8 cellular contexts compared by ENCODE assay signal in the genomic region with DNA sequence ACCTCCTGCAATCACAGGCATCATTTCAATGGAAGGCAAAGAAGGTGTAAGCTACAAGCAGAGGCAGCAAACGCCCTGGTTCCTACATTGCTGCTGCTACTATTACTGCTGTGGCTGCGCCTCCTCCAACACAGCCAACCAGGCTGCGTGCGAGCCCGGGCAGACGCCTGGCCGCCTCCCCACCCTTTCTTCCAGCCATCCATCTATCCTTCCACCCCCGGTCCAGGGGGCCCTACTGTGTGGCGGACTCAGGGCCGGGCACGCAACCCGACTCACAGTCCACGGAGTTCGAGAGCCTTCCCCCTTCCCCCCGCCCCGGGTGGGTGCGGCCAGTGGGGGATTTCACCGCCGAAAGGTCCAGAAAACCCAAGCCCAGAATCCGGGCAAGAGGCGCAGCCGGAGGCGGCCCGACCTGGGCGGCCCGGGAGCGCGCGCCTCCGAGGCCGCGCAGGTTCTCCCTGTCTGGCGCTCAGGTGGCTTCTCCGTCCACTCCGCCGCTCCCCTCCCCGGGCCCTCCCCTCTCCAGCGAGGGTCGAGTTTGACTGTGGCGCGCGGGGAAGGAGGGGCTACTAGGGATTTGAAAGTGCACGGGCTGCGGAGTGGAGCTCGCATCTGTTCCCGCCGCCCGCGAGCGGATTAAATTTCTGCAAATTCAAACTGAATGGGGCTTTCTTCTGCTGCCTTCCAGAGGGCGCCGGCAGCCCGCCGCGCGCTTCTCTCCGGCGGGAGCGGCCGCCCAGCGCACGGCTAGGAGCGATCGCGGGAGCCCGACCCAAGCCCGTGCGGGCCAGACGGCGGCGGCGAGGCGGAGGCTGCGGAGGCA. TPM values are rescaled to one million over a fixed set of nuclear protein-coding genes. Genes with fewer than 3 reads are reported as not detected.
A peak's percentile ranks its signal among the peaks of the same experiment; 100 is the strongest.
DNase-seq lines count a peak whose midpoint lies in the region; ATAC-seq and TF ChIP-seq lines count a peak whose summit lies in the region.

Gene HUNK (plus strand): TSS at position 569 of the 823 bp plus-strand sequence. CDS start 655 bp downstream, outside the sequence.

- H3K9me3 Mint-ChIP-seq in natural killer cell treated with Interleukin-12 subunit alpha and Interleukin-12 subunit beta and Interleukin-15 and Interleukin-18, amount 100 ng/mL, for 72 hours: no peaks in the 10 kb centered on the region

- H3K4me1 Mint-ChIP-seq in natural killer cell treated with Interleukin-12 subunit alpha and Interleukin-12 subunit beta and Interleukin-15 and Interleukin-18, amount 100 ng/mL, for 72 hours (ENCODE audit: low read depth in 2 of 2): peaks cover 0 to 5% of the 10 kb centered on the region in 2 donors

- peak within 1 kb of the TSS; percentile 65 for H3K4me3 ChIP-seq in WI38 (ENCODE audit: low read depth, low read length)
- peak within 1 kb of the TSS; percentile 19 for H3K4me3 ChIP-seq in fibroblast of mammary gland (ENCODE audit: control insufficient read depth, low read depth, low read length)

- ATAC-seq in natural killer cell treated with Interleukin-12 subunit alpha and Interleukin-12 subunit beta and Interleukin-15 and Interleukin-18, amount 100 ng/mL, for 72 hours: peak; percentile 17
- ATAC-seq in GM21576 (IDR thresholded peaks at IDR 0.05; ENCODE audit: unreplicated experiment) (no peak), GM18861 (IDR thresholded peaks at IDR 0.05; ENCODE audit: unreplicated experiment) (no peak)

- H3K36me3 Mint-ChIP-seq in natural killer cell treated with Interleukin-12 subunit alpha and Interleukin-12 subunit beta and Interleukin-15 and Interleukin-18, amount 100 ng/mL, for 72 hours: no peaks in the 10 kb centered on the region

- H3K27ac Mint-ChIP-seq in natural killer cell treated with Interleukin-12 subunit alpha and Interleukin-12 subunit beta and Interleukin-15 and Interleukin-18, amount 100 ng/mL, for 72 hours: no peak within 1 kb of the TSS

- H3K27me3 Mint-ChIP-seq in natural killer cell treated with Interleukin-12 subunit alpha and Interleukin-12 subunit beta and Interleukin-15 and Interleukin-18, amount 100 ng/mL, for 72 hours: peaks cover 41 to 49% of the 10 kb centered on the region in 2 donors

- TF ChIP-seq CTCF in WI38 (IDR thresholded peaks at IDR 0.05; ENCODE audit: low read depth, low read length) (no peak), fibroblast of mammary gland (conservative IDR thresholded peaks at IDR 0.05; ENCODE audit: control insufficient read depth, insufficient read depth, low read depth, low read length) (no peak)

- peak; percentile 49 for DNase-seq in DMS79 (lab: John Stamatoyannopoulos, UW)
- DNase-seq in NAMALWA (ENCODE audit: low spot score): peak; percentile 17
- peak; percentile 17 for DNase-seq in fibroblast of mammary gland (ENCODE audit: low read depth)
- DNase-seq in natural killer cell treated with Interleukin-12 subunit alpha and Interleukin-12 subunit beta and Interleukin-15 and Interleukin-18, amount 100 ng/mL, for 72 hours (ENCODE audit: low spot score): no peak
- no peak for DNase-seq in cerebellar cortex (ENCODE audit: low spot score)

- H3K4me3 Mint-ChIP-seq in natural killer cell treated with Interleukin-12 subunit alpha and Interleukin-12 subunit beta and Interleukin-15 and Interleukin-18, amount 100 ng/mL, for 72 hours: peak within 1 kb of the TSS; percentile 34

RNA-seq across cellular contexts. Expression of gene HUNK, which starts in this region (rescaled TPM):
- under 1 TPM in 1 of 2 donors, not detected in 1; 0.07 TPM for total RNA-seq in natural killer cell treated with Interleukin-12 subunit alpha and Interleukin-12 subunit beta and Interleukin-15 and Interleukin-18, amount 100 ng/mL, for 72 hours

Comparison
In these comparisons a context has a peak if more than half of its experiments do, and no peak if none do; other contexts are left out.
1. Peak in ATAC-seq in natural killer cell treated with Interleukin-12 subunit alpha and Interleukin-12 subunit beta and Interleukin-15 and Interleukin-18, amount 100 ng/mL, for 72 hours; RNA of the gene not detected or under 1 TPM.
2. DNase-seq: peak in DMS79 (single experiment), NAMALWA (single experiment) and fibroblast of mammary gland (single experiment); none in natural killer cell treated with Interleukin-12 subunit alpha and Interleukin-12 subunit beta and Interleukin-15 and Interleukin-18, amount 100 ng/mL, for 72 hours (single experiment) and cerebellar cortex (single experiment).